Comparison of ENCODE assay signal across 31 cellular contexts in the genomic region with DNA sequence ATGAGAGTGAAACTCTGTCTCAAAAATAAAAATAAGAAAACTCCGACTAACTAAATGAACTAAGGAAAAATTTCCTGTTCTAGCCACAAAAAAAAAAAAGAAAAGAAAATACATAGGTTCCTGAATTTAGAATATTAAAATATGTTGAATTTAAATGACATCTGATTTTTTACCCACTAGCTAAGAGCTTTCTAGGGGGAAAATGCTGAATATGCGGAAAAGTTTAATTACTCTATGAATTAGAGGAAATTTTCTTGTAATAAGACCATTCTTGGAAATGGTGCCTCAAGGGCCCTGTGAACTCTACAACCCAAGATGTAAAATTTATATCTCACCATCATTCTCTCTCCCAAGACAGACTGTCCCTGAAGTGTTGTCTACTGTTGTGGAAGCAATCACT.
"Had no signal": no experiment of that assay in that cellular context is flagged by ENCODE, and none has a peak within 500 bp of the region (broad histone marks: within the 10 kb centered on the region; RNA-seq: fewer than 3 reads in every experiment).

No MANE protein-coding gene starts in this region.

- FAIRE-seq: astrocyte, bronchial epithelial cell, frontal cortex had no signal

- DNase-seq: activated CD4-positive, alpha-beta T cell treated with anti-CD3 and anti-CD28 coated beads for 48 hours; activated CD4-positive, alpha-beta T cell treated with anti-CD3 and anti-CD28 coated beads, Interleukin-2, amount 50 U/mL, for 1 hour; activated CD4-positive, alpha-beta T cell treated with anti-CD3 and anti-CD28 coated beads, Interleukin-2, amount 50 U/mL, for 48 hours; activated CD8-positive, alpha-beta memory T cell treated with anti-CD3 and anti-CD28 coated beads for 24 hours; activated CD8-positive, alpha-beta T cell treated with anti-CD3 and anti-CD28 coated beads for 36 hours; activated effector memory CD4-positive, alpha-beta T cell treated with anti-CD3 and anti-CD28 coated beads, Interleukin-2, amount 50 U/mL, for 16 hours; activated naive CD4-positive, alpha-beta T cell; activated naive CD4-positive, alpha-beta T cell treated with anti-CD3 and anti-CD28 coated beads, Interleukin-2, amount 10 ng/mL, durations not matched to agents 7 days and 5 days; activated naive CD8-positive, alpha-beta T cell treated with anti-CD3 and anti-CD28 coated beads, Interleukin-2, amount 10 ng/mL, durations not matched to agents 7 days and 5 days; activated T-cell treated with anti-CD3 and anti-CD28 coated beads, Interleukin-2, amount 50 U/mL, for 1 hour; activated T-cell treated with anti-CD3 and anti-CD28 coated beads, Interleukin-2, amount 50 U/mL, for 48 hours; amniotic stem cell; anterior cingulate cortex; brain microvascular endothelial cell; dorsolateral prefrontal cortex; effector memory CD4-positive, alpha-beta T cell; endodermal cell; foreskin fibroblast; head of caudate nucleus; T-helper 2 cell had no signal

- H3K4me3 ChIP-seq: coronary artery, dorsolateral prefrontal cortex had no signal

- ATAC-seq: activated CD4-positive, CD25-positive, alpha-beta regulatory T cell treated with anti-CD3 and anti-CD28 coated beads, Interleukin-2, amount 50 U/mL, for 24 hours; activated CD8-positive, alpha-beta T cell treated with anti-CD3 and anti-CD28 coated beads for 36 hours; activated naive CD4-positive, alpha-beta T cell treated with anti-CD3 and anti-CD28 coated beads, Interleukin-2, amount 50 U/mL, for 72 hours; esophagus mucosa had no signal

- H3K27ac ChIP-seq: brain microvascular endothelial cell, coronary artery, dorsolateral prefrontal cortex had no signal

- H3K4me3 Mint-ChIP-seq: activated CD8-positive, alpha-beta T cell treated with anti-CD3 and anti-CD28 coated beads for 36 hours; activated naive CD4-positive, alpha-beta T cell treated with anti-CD3 and anti-CD28 coated beads, Interleukin-2, amount 10 ng/mL, durations not matched to agents 7 days and 5 days; activated naive CD8-positive, alpha-beta T cell treated with anti-CD3 and anti-CD28 coated beads, Interleukin-2, amount 10 ng/mL, durations not matched to agents 7 days and 5 days; activated T-helper 1 cell treated with anti-CD3 and anti-CD28 coated beads, Interleukin-12 subunit alpha, Interleukin-12 subunit beta, Interleukin-2, Interleukin-4 antibody, amounts not matched to agents 30 ng/mL and 10 ng/mL and 1 ng/mL, durations not matched to agents 14 hours and 24 hours and 36 hours; central memory CD8-positive, alpha-beta T cell; dendritic cell treated with granulocyte-macrophage colony-stimulating factor and Interleukin-4, amounts not matched to agents 40 ng/mL and 50 ng/mL, for 4 days; endodermal cell had no signal

- H3K27ac Mint-ChIP-seq: activated CD8-positive, alpha-beta T cell treated with anti-CD3 and anti-CD28 coated beads for 36 hours; activated naive CD4-positive, alpha-beta T cell treated with anti-CD3 and anti-CD28 coated beads, Interleukin-2, amount 10 ng/mL, durations not matched to agents 7 days and 5 days; activated naive CD8-positive, alpha-beta T cell treated with anti-CD3 and anti-CD28 coated beads, Interleukin-2, amount 10 ng/mL, durations not matched to agents 7 days and 5 days; activated T-helper 1 cell treated with anti-CD3 and anti-CD28 coated beads, Interleukin-12 subunit alpha, Interleukin-12 subunit beta, Interleukin-2, Interleukin-4 antibody, amounts not matched to agents 30 ng/mL and 10 ng/mL and 1 ng/mL, durations not matched to agents 14 hours and 24 hours and 36 hours; activated T-helper 2 cell treated with anti-CD3 and anti-CD28 coated beads, Interferon-gamma antibody, Interleukin-2, Interleukin-4, amounts not matched to agents 10 μg/mL and 5 μg/mL and 100 μg/mL, durations not matched to agents 14 hours and 24 hours and 36 hours; dendritic cell treated with granulocyte-macrophage colony-stimulating factor and Interleukin-4, amounts not matched to agents 40 ng/mL and 50 ng/mL, for 4 days; endodermal cell had no signal

- H3K27me3 ChIP-seq: brain microvascular endothelial cell, dorsolateral prefrontal cortex had no signal

- H3K9me3 Mint-ChIP-seq: activated T-helper 1 cell treated with anti-CD3 and anti-CD28 coated beads, Interleukin-12 subunit alpha, Interleukin-12 subunit beta, Interleukin-2, Interleukin-4 antibody, amounts not matched to agents 30 ng/mL and 10 ng/mL and 1 ng/mL, durations not matched to agents 14 hours and 24 hours and 36 hours; activated T-helper 2 cell treated with anti-CD3 and anti-CD28 coated beads, Interferon-gamma antibody, Interleukin-2, Interleukin-4, amounts not matched to agents 10 μg/mL and 5 μg/mL and 100 μg/mL, durations not matched to agents 14 hours and 24 hours and 36 hours; central memory CD8-positive, alpha-beta T cell; dendritic cell treated with granulocyte-macrophage colony-stimulating factor and Interleukin-4, amounts not matched to agents 40 ng/mL and 50 ng/mL, for 4 days; endodermal cell had no signal

- H3K4me1 Mint-ChIP-seq: activated naive CD4-positive, alpha-beta T cell treated with anti-CD3 and anti-CD28 coated beads, Interleukin-2, amount 10 ng/mL, durations not matched to agents 7 days and 5 days; activated naive CD8-positive, alpha-beta T cell treated with anti-CD3 and anti-CD28 coated beads, Interleukin-2, amount 10 ng/mL, durations not matched to agents 7 days and 5 days; central memory CD8-positive, alpha-beta T cell had no signal

- H3K36me3 ChIP-seq: brain microvascular endothelial cell had no signal

- H3K27me3 Mint-ChIP-seq: activated CD8-positive, alpha-beta T cell treated with anti-CD3 and anti-CD28 coated beads for 36 hours; activated naive CD4-positive, alpha-beta T cell treated with anti-CD3 and anti-CD28 coated beads, Interleukin-2, amount 10 ng/mL, durations not matched to agents 7 days and 5 days; activated naive CD8-positive, alpha-beta T cell treated with anti-CD3 and anti-CD28 coated beads, Interleukin-2, amount 10 ng/mL, durations not matched to agents 7 days and 5 days; central memory CD8-positive, alpha-beta T cell; dendritic cell treated with granulocyte-macrophage colony-stimulating factor and Interleukin-4, amounts not matched to agents 40 ng/mL and 50 ng/mL, for 4 days had no signal
